In genomic region chr21:26659181-26659580, GRCh38 we compare ENCODE assay signal across 31 cellular contexts.
DNase-seq lines count a peak whose midpoint lies in the region; ATAC-seq, FAIRE-seq and TF ChIP-seq lines count a peak whose summit lies in the region.
"Had no signal": no experiment of that assay in that cellular context is flagged by ENCODE, and none has a peak within 500 bp of the region (broad histone marks: within the 10 kb centered on the region; RNA-seq: fewer than 3 reads in every experiment).

No MANE protein-coding gene starts in this region.

- no peak overlapping the region for H2AFZ ChIP-seq in DND-41 (ENCODE audit: low read depth, low read length)
- H2AFZ ChIP-seq in keratinocyte (ENCODE audit: control insufficient read depth, low read length): no peak overlapping the region

- H4K20me1 ChIP-seq in DND-41 (ENCODE audit: insufficient read depth, low read length) (no peaks in the 10 kb centered on the region), keratinocyte (ENCODE audit: control insufficient read depth, extremely low read depth, insufficient read depth, low read length) (no peaks in the 10 kb centered on the region)
- H4K20me1 ChIP-seq: BLaER1 had no signal

- H3K9me3 ChIP-seq in DND-41 (ENCODE audit: insufficient read depth, low read length, severe bottlenecking): peaks cover 28% of the 10 kb centered on the region
- H3K9me3 ChIP-seq in keratinocyte (ENCODE audit: control insufficient read depth, low read depth, low read length): no peaks in the 10 kb centered on the region
- H3K9me3 ChIP-seq: gastroesophageal sphincter, pancreas, Peyer's patch, vagina had no signal

- no peak overlapping the region for H3K27ac ChIP-seq in DND-41 (ENCODE audit: low read length)
- H3K27ac ChIP-seq in keratinocyte (ENCODE audit: control insufficient read depth, insufficient read depth, low read length): no peak overlapping the region
- H3K27ac ChIP-seq: BLaER1, gastroesophageal sphincter, pancreas, Peyer's patch, spleen, vagina had no signal

- H3K4me3 Mint-ChIP-seq in WTC11 (no peak overlapping the region), endothelial cell (ENCODE audit: unreplicated experiment) (no peak overlapping the region)
- no peak overlapping the region for H3K4me3 Mint-ChIP-seq in activated naive CD4-positive, alpha-beta T cell treated with anti-CD3 and anti-CD28 coated beads for 36 hours
- H3K4me3 Mint-ChIP-seq: activated naive CD4-positive, alpha-beta T cell treated with anti-CD3 and anti-CD28 coated beads, Interleukin-2, amount 10 ng/mL, durations not matched to agents 7 days and 5 days; activated T-cell treated with anti-CD3 and anti-CD28 coated beads, Interleukin-2, amount 50 U/mL, for 24 hours; nephron progenitor cell; stimulated activated naive B cell treated with anti-CD40 and anti-IgM and Interleukin-4, amounts not matched to agents 10 μg/mL and 1 μg/mL and 100 μg/mL, for 72 hours; T-helper 1 cell treated with Interleukin-12 subunit alpha and Interleukin-12 subunit beta and Interleukin-4 antibody, amounts not matched to agents 30 μg/mL and 1 μg/mL, for 36 hours had no signal

- POLR2A ChIA-PET in WTC11 (lab: Charles Lee): no interaction called here

- no peaks in the 10 kb centered on the region for H3K79me2 ChIP-seq in DND-41 (ENCODE audit: insufficient read depth, low read length)
- no peaks in the 10 kb centered on the region for H3K79me2 ChIP-seq in keratinocyte (ENCODE audit: control insufficient read depth, insufficient read depth, low read length)

- peak; percentile 61 for ATAC-seq in DND-41 (ENCODE audit: insufficient read depth, low read depth)
- no peak for ATAC-seq in WTC11
- ATAC-seq: gastroesophageal sphincter; left ventricle myocardium superior; pancreas; stimulated activated naive B cell treated with anti-CD40 and anti-IgM and Interleukin-4, amounts not matched to agents 10 μg/mL and 1 μg/mL and 100 μg/mL, for 72 hours had no signal

- H3K27me3 Mint-ChIP-seq in WTC11 (ENCODE audit: low read depth) (peaks cover 2% of the 10 kb centered on the region), endothelial cell (ENCODE audit: unreplicated experiment) (no peaks in the 10 kb centered on the region)
- H3K27me3 Mint-ChIP-seq in activated naive CD4-positive, alpha-beta T cell treated with anti-CD3 and anti-CD28 coated beads for 36 hours (ENCODE audit: low read depth): peaks cover 9% of the 10 kb centered on the region
- H3K27me3 Mint-ChIP-seq: activated naive CD4-positive, alpha-beta T cell treated with anti-CD3 and anti-CD28 coated beads, Interleukin-2, amount 10 ng/mL, durations not matched to agents 7 days and 5 days; activated T-cell treated with anti-CD3 and anti-CD28 coated beads, Interleukin-2, amount 50 U/mL, for 24 hours had no signal

- H3K4me2 ChIP-seq in DND-41 (ENCODE audit: insufficient read depth, low read length) (no peak overlapping the region), keratinocyte (ENCODE audit: control insufficient read depth, extremely low read depth, insufficient read depth, low read depth, low read length) (no peak overlapping the region)
- H3K4me2 ChIP-seq: BLaER1 had no signal

- no peaks in the 10 kb centered on the region for H3K4me1 Mint-ChIP-seq in WTC11
- H3K4me1 Mint-ChIP-seq in activated naive CD4-positive, alpha-beta T cell treated with anti-CD3 and anti-CD28 coated beads for 36 hours (ENCODE audit: low read depth): no peaks in the 10 kb centered on the region
- no peaks in the 10 kb centered on the region for H3K4me1 Mint-ChIP-seq in endothelial cell (ENCODE audit: unreplicated experiment)
- H3K4me1 Mint-ChIP-seq: activated naive CD4-positive, alpha-beta T cell treated with anti-CD3 and anti-CD28 coated beads, Interleukin-2, amount 10 ng/mL, durations not matched to agents 7 days and 5 days; nephron progenitor cell; stimulated activated naive B cell treated with anti-CD40 and anti-IgM and Interleukin-4, amounts not matched to agents 10 μg/mL and 1 μg/mL and 100 μg/mL, for 72 hours had no signal

- peaks cover 39% of the 10 kb centered on the region for H3K36me3 Mint-ChIP-seq in WTC11
- H3K36me3 Mint-ChIP-seq in activated naive CD4-positive, alpha-beta T cell treated with anti-CD3 and anti-CD28 coated beads for 36 hours (ENCODE audit: low read depth): no peaks in the 10 kb centered on the region
- H3K36me3 Mint-ChIP-seq in endothelial cell (ENCODE audit: low read depth, unreplicated experiment): peaks cover 12% of the 10 kb centered on the region
- H3K36me3 Mint-ChIP-seq: activated naive CD4-positive, alpha-beta T cell treated with anti-CD3 and anti-CD28 coated beads, Interleukin-2, amount 10 ng/mL, durations not matched to agents 7 days and 5 days; stimulated activated naive B cell treated with anti-CD40 and anti-IgM and Interleukin-4, amounts not matched to agents 10 μg/mL and 1 μg/mL and 100 μg/mL, for 72 hours had no signal

- H3K9me3 Mint-ChIP-seq in WTC11 (peaks cover 51% of the 10 kb centered on the region), endothelial cell (ENCODE audit: unreplicated experiment) (peaks cover 14% of the 10 kb centered on the region)
- H3K9me3 Mint-ChIP-seq in activated naive CD4-positive, alpha-beta T cell treated with anti-CD3 and anti-CD28 coated beads for 36 hours: no peaks in the 10 kb centered on the region
- H3K9me3 Mint-ChIP-seq: activated T-cell treated with anti-CD3 and anti-CD28 coated beads, Interleukin-2, amount 50 U/mL, for 24 hours; T-helper 1 cell treated with Interleukin-12 subunit alpha and Interleukin-12 subunit beta and Interleukin-4 antibody, amounts not matched to agents 30 μg/mL and 1 μg/mL, for 36 hours had no signal

- FAIRE-seq in keratinocyte (lab: Jason Lieb, UNC): no peak
- FAIRE-seq: GM19239, islet of Langerhans, pancreas had no signal

- dilution Hi-C loops in keratinocyte (cut with MboI; ENCODE audit: extremely low pct_ligation_motif_present, low sequenced_read_pairs): no loop called here

- H3K4me1 ChIP-seq in DND-41 (ENCODE audit: insufficient read depth, low read length) (peaks cover 20% of the 10 kb centered on the region), keratinocyte (ENCODE audit: control insufficient read depth, extremely low read depth, insufficient read depth, low read length) (peaks cover 5% of the 10 kb centered on the region)
- H3K4me1 ChIP-seq: gastroesophageal sphincter, pancreas, Peyer's patch, spleen, vagina had no signal

- intact Hi-C loops in activated naive CD4-positive, alpha-beta T cell treated with anti-CD3 and anti-CD28 coated beads for 36 hours (cut with micrococcal nuclease): no loop called here

- no peaks in the 10 kb centered on the region for H3K27me3 ChIP-seq in DND-41 (ENCODE audit: insufficient read depth, low read length, poor library complexity)
- H3K27me3 ChIP-seq in keratinocyte (ENCODE audit: control insufficient read depth, extremely low read depth, insufficient read depth, low read length): no peaks in the 10 kb centered on the region
- H3K27me3 ChIP-seq: BLaER1, gastroesophageal sphincter, pancreas, Peyer's patch, spleen, vagina had no signal

- no peak overlapping the region for H3K27ac Mint-ChIP-seq in WTC11
- H3K27ac Mint-ChIP-seq in activated naive CD4-positive, alpha-beta T cell treated with anti-CD3 and anti-CD28 coated beads for 36 hours: no peak overlapping the region
- no peak overlapping the region for H3K27ac Mint-ChIP-seq in endothelial cell (ENCODE audit: unreplicated experiment)
- H3K27ac Mint-ChIP-seq: activated naive CD4-positive, alpha-beta T cell treated with anti-CD3 and anti-CD28 coated beads, Interleukin-2, amount 10 ng/mL, durations not matched to agents 7 days and 5 days; activated T-cell treated with anti-CD3 and anti-CD28 coated beads, Interleukin-2, amount 50 U/mL, for 24 hours; nephron progenitor cell; stimulated activated naive B cell treated with anti-CD40 and anti-IgM and Interleukin-4, amounts not matched to agents 10 μg/mL and 1 μg/mL and 100 μg/mL, for 72 hours; T-helper 1 cell treated with Interleukin-12 subunit alpha and Interleukin-12 subunit beta and Interleukin-4 antibody, amounts not matched to agents 30 μg/mL and 1 μg/mL, for 36 hours had no signal

- peak; percentile 40 for DNase-seq in DND-41
- peak; percentile 64 for DNase-seq in NCI-H69 (lab: John Stamatoyannopoulos, UW)
- DNase-seq in epithelial cell of esophagus (ENCODE audit: low read depth): peak; percentile 81
- peak; percentile 49 for DNase-seq in keratinocyte (ENCODE audit: low read depth, low spot score)
- DNase-seq in WTC11 (ENCODE audit: low spot score): no peak
- DNase-seq in activated naive CD4-positive, alpha-beta T cell treated with anti-CD3 and anti-CD28 coated beads for 36 hours: no peak
- no peak for DNase-seq in EL
- no peak for DNase-seq in endothelial cell (ENCODE audit: low spot score)
- DNase-seq: ACHN; activated CD8-positive, alpha-beta memory T cell treated with anti-CD3 and anti-CD28 coated beads for 24 hours; activated naive CD4-positive, alpha-beta T cell treated with anti-CD3 and anti-CD28 coated beads, Interleukin-2, amount 10 ng/mL, durations not matched to agents 7 days and 5 days; activated T-cell treated with anti-CD3 and anti-CD28 coated beads, Interleukin-2, amount 50 U/mL, for 24 hours; amniotic stem cell; Calu3; HCEC 1CT; left ventricle myocardium superior; NCI-H1436; NCI-H2107; NCI-H524 treated with DMSO at 0.1 percent for 48 hours; nephron progenitor cell; pancreas; Peyer's patch; spleen; stimulated activated CD4-positive, alpha-beta T cell treated with anti-CD3 and anti-CD28 coated beads, Interleukin-4, amount 100 ng/mL, for 1 hour; stimulated activated naive B cell treated with anti-CD40 and anti-IgM and Interleukin-4, amounts not matched to agents 10 μg/mL and 1 μg/mL and 100 μg/mL, for 72 hours had no signal

- H3K4me3 ChIP-seq in DND-41 (ENCODE audit: low read depth in 1 of 2, low read length in 2 of 2) (no peak overlapping the region), epithelial cell of esophagus (ENCODE audit: low read length) (no peak overlapping the region), keratinocyte (ENCODE audit: control insufficient read depth in 2 of 3, extremely low read depth in 1 of 3, insufficient read depth in 2 of 3, low read depth in 1 of 3, low read length in 3 of 3) (no peak overlapping the region)
- H3K4me3 ChIP-seq: BLaER1, gastroesophageal sphincter, pancreas, Peyer's patch, spleen, vagina had no signal

- TF ChIP-seq CTCF in DND-41 (IDR thresholded peaks at IDR 0.05; ENCODE audit: borderline replicate concordance, extremely low read depth, low read length, poor library complexity, severe bottlenecking) (no peak), epithelial cell of esophagus (IDR thresholded peaks at IDR 0.05; ENCODE audit: insufficient read depth, low read depth, low read length, missing control alignments) (no peak), keratinocyte (optimal IDR thresholded peaks at IDR 0.05 in 1 of 3, IDR thresholded peaks at IDR 0.05 in 1 of 3, conservative IDR thresholded peaks at IDR 0.05 in 1 of 3; ENCODE audit: extremely low read depth in 1 of 3, insufficient read depth in 2 of 3, low read length in 3 of 3) (no peak), WTC11 (IDR thresholded peaks at IDR 0.05) (no peak), endothelial cell (IDR thresholded peaks at IDR 0.05; ENCODE audit: unreplicated experiment) (no peak)

- H3K36me3 ChIP-seq in DND-41 (ENCODE audit: insufficient read depth, low read length): peaks cover 3% of the 10 kb centered on the region; the same call in 1 of the 2 replicates
- no peaks in the 10 kb centered on the region for H3K36me3 ChIP-seq in keratinocyte (ENCODE audit: control insufficient read depth in 2 of 2, extremely low read depth in 1 of 2, insufficient read depth in 2 of 2, low read length in 2 of 2)
- H3K36me3 ChIP-seq: BLaER1, gastroesophageal sphincter, pancreas, Peyer's patch, spleen, vagina had no signal

- no peak overlapping the region for H3K9ac ChIP-seq in DND-41 (ENCODE audit: low read depth, low read length)
- no peak overlapping the region for H3K9ac ChIP-seq in keratinocyte (ENCODE audit: control insufficient read depth, extremely low read depth, insufficient read depth, low read length)
- H3K9ac ChIP-seq: BLaER1 had no signal

- CTCF ChIA-PET in WTC11 (lab: Charles Lee): no interaction called here
- CTCF ChIA-PET in activated naive CD4-positive, alpha-beta T cell treated with anti-CD3 and anti-CD28 coated beads for 36 hours (lab: Charles Lee): no interaction called here

- H3K9me1 ChIP-seq in keratinocyte (ENCODE audit: control insufficient read depth, extremely low read depth, insufficient read depth, low read length): no peaks in the 10 kb centered on the region

Comparison
In these comparisons a context has a peak if more than half of its experiments do, and no peak if none do; other contexts are left out.
1. DNase-seq: peak in DND-41 (single experiment), NCI-H69 (single experiment), epithelial cell of esophagus (single experiment) and keratinocyte (single experiment); none in WTC11 (single experiment), activated naive CD4-positive, alpha-beta T cell treated with anti-CD3 and anti-CD28 coated beads for 36 hours (single experiment), EL (single experiment) and endothelial cell (single experiment).